Comparison of ENCODE assay signal across 18 cellular contexts in the genomic region with DNA sequence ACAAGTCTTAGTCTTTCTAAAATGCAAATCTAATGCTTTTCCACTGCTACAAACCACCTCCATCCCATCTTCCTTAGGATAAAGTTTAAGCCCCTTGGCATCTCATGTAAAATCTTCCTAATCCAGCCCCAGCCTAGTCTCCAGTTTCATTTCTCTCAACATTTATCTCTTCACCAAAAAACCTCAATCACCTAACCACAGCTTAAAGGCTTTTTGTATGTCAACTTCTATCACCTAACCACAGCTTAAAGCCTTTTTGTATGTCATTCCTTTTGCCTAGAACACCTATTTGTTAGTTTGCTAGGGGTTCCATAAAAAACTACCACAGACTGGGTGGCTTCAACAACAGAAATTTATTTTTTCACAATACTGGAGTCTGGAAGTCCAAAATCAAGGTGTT. TPM values are rescaled to one million over a fixed set of nuclear protein-coding genes. Genes with fewer than 3 reads are reported as not detected.
A peak's percentile ranks its signal among the peaks of the same experiment; 100 is the strongest.
DNase-seq lines count a peak whose midpoint lies in the region; ATAC-seq and TF ChIP-seq lines count a peak whose summit lies in the region.
"Had no signal": no experiment of that assay in that cellular context is flagged by ENCODE, and none has a peak within 500 bp of the region (broad histone marks: within the 10 kb centered on the region; RNA-seq: fewer than 3 reads in every experiment).

No MANE protein-coding gene starts in this region.

- H2AFZ ChIP-seq in hepatocyte, result no peak overlapping the region

- CTCF ChIA-PET in activated CD4-positive, alpha-beta T cell treated with anti-CD3 and anti-CD28 coated beads for 36 hours (lab: Charles Lee), result interaction anchor here (0.7 to 2.6 kb wide), 7 partner anchors 11 to 247 kb away, joined by 3 to 8 read pairs (median 3); a partner anchor contains a TSS
- CTCF ChIA-PET in activated CD8-positive, alpha-beta T cell treated with anti-CD3 and anti-CD28 coated beads for 36 hours (lab: Charles Lee), result interaction anchor here (1.0 to 2.7 kb wide), 3 partner anchors 9 to 215 kb away, joined by 3 to 9 read pairs (median 8); no protein-coding TSS in a partner anchor

- H3K9me3 Mint-ChIP-seq in activated CD4-positive, alpha-beta T cell treated with anti-CD3 and anti-CD28 coated beads for 36 hours (ENCODE audit: low read depth), result no peaks in the 10 kb centered on the region
- H3K9me3 Mint-ChIP-seq in activated CD8-positive, alpha-beta T cell treated with anti-CD3 and anti-CD28 coated beads for 36 hours, result no peaks in the 10 kb centered on the region
- H3K9me3 Mint-ChIP-seq: CD14-positive monocyte had no signal

- peak overlapping the region; percentile 35 for H3K4me2 ChIP-seq in hepatocyte

- DNase-seq in activated CD4-positive, alpha-beta T cell treated with anti-CD3 and anti-CD28 coated beads for 36 hours, result no peak
- DNase-seq in activated CD4-positive, alpha-beta T cell treated with anti-CD3 and anti-CD28 coated beads, Interleukin-2, amount 50 U/mL, for 1 hour, result no peak
- DNase-seq in KBM-7 (peak; percentile 16), hepatocyte (ENCODE audit: low spot score) (no peak), esophagus muscularis mucosa (ENCODE audit: extremely low spot score) (no peak), HuH-7.5 (ENCODE audit: low spot score) (no peak), HT-29 (ENCODE audit: low spot score) (no peak)
- no peak for DNase-seq in activated CD8-positive, alpha-beta T cell treated with anti-CD3 and anti-CD28 coated beads for 36 hours
- DNase-seq: activated CD8-positive, alpha-beta memory T cell treated with anti-CD3 and anti-CD28 coated beads, Interleukin-2, amount 50 U/mL, for 4 hours; KG1; mammary epithelial cell; NCI-H1436 treated with DMSO at 0.1 percent for 48 hours; nucleus accumbens; sigmoid colon; stimulated activated CD4-positive, alpha-beta T cell treated with anti-CD3 and anti-CD28 coated beads, Interleukin-4, amount 100 ng/mL, for 4 hours; upper lobe of left lung had no signal

- no peaks in the 10 kb centered on the region for H3K9me2 ChIP-seq in hepatocyte (replicated peaks; ENCODE audit: insufficient read depth)

- no peaks in the 10 kb centered on the region for H3K27me3 Mint-ChIP-seq in activated CD4-positive, alpha-beta T cell treated with anti-CD3 and anti-CD28 coated beads for 36 hours
- no peaks in the 10 kb centered on the region for H3K27me3 Mint-ChIP-seq in activated CD8-positive, alpha-beta T cell treated with anti-CD3 and anti-CD28 coated beads for 36 hours

- H3K36me3 Mint-ChIP-seq in activated CD4-positive, alpha-beta T cell treated with anti-CD3 and anti-CD28 coated beads for 36 hours (ENCODE audit: low read depth), result peaks cover 7% of the 10 kb centered on the region
- H3K36me3 Mint-ChIP-seq in activated CD8-positive, alpha-beta T cell treated with anti-CD3 and anti-CD28 coated beads for 36 hours (ENCODE audit: low read depth), result peaks cover 7% of the 10 kb centered on the region

- TF ChIP-seq CTCF in activated CD8-positive, alpha-beta T cell treated with anti-CD3 and anti-CD28 coated beads for 36 hours (IDR thresholded peaks at IDR 0.05), result no peak
- TF ChIP-seq CTCF in hepatocyte (IDR thresholded peaks at IDR 0.05; ENCODE audit: poor library complexity) (no peak), esophagus muscularis mucosa (IDR thresholded peaks at IDR 0.05) (no peak)

- no peaks in the 10 kb centered on the region for H4K20me1 ChIP-seq in hepatocyte (ENCODE audit: insufficient read depth, poor library complexity, severe bottlenecking)

- no peak for ATAC-seq in activated CD4-positive, alpha-beta T cell treated with anti-CD3 and anti-CD28 coated beads for 36 hours
- ATAC-seq in activated CD8-positive, alpha-beta T cell treated with anti-CD3 and anti-CD28 coated beads for 36 hours, result no peak

- H3K4me3 Mint-ChIP-seq in activated CD4-positive, alpha-beta T cell treated with anti-CD3 and anti-CD28 coated beads for 36 hours, result peak overlapping the region; percentile 12
- peak overlapping the region; percentile 49 for H3K4me3 Mint-ChIP-seq in activated CD8-positive, alpha-beta T cell treated with anti-CD3 and anti-CD28 coated beads for 36 hours
- H3K4me3 Mint-ChIP-seq: CD14-positive monocyte had no signal

- POLR2A ChIA-PET in activated CD4-positive, alpha-beta T cell treated with anti-CD3 and anti-CD28 coated beads for 36 hours (lab: Charles Lee), result interaction anchor here (0.8 to 1.6 kb wide), 2 partner anchors 27 to 214 kb away, joined by 3 to 9 read pairs; no protein-coding TSS in a partner anchor
- POLR2A ChIA-PET in activated CD8-positive, alpha-beta T cell treated with anti-CD3 and anti-CD28 coated beads for 36 hours (lab: Charles Lee), result interaction anchor here (1.4 kb wide), 1 partner anchor 14 kb away, joined by 5 read pairs; no protein-coding TSS in a partner anchor

- no peak for TF ChIP-seq EP300 in esophagus muscularis mucosa (IDR thresholded peaks at IDR 0.05)

- H3K4me3 ChIP-seq in hepatocyte, result no peak overlapping the region
- H3K4me3 ChIP-seq in esophagus muscularis mucosa, result no peak overlapping the region
- H3K4me3 ChIP-seq: sigmoid colon, upper lobe of left lung had no signal

- H3K9me3 ChIP-seq in hepatocyte (ENCODE audit: low read depth), result no peaks in the 10 kb centered on the region
- no peaks in the 10 kb centered on the region for H3K9me3 ChIP-seq in esophagus muscularis mucosa
- H3K9me3 ChIP-seq: sigmoid colon, upper lobe of left lung had no signal

- H3K36me3 ChIP-seq in hepatocyte (replicated peaks; ENCODE audit: insufficient read depth, low read depth) (no peaks in the 10 kb centered on the region), esophagus muscularis mucosa (no peaks in the 10 kb centered on the region)
- H3K36me3 ChIP-seq: sigmoid colon, upper lobe of left lung had no signal

- in situ Hi-C loops in KBM-7 (cut with MboI; ENCODE audit: low pct_unique_long_range_greater_than_20kb, low sequenced_read_pairs), result no loop called here

- TF ChIP-seq POLR2A in esophagus muscularis mucosa (IDR thresholded peaks at IDR 0.05; ENCODE audit: low read depth), result no peak

- H3K27me3 ChIP-seq in hepatocyte, result no peaks in the 10 kb centered on the region
- H3K27me3 ChIP-seq in esophagus muscularis mucosa, result no peaks in the 10 kb centered on the region
- H3K27me3 ChIP-seq: sigmoid colon, upper lobe of left lung had no signal

- H3K27ac Mint-ChIP-seq in activated CD4-positive, alpha-beta T cell treated with anti-CD3 and anti-CD28 coated beads for 36 hours, result peak overlapping the region; percentile 64
- peak overlapping the region; percentile 83 for H3K27ac Mint-ChIP-seq in activated CD8-positive, alpha-beta T cell treated with anti-CD3 and anti-CD28 coated beads for 36 hours

- peaks cover 72% of the 10 kb centered on the region for H3K79me2 ChIP-seq in hepatocyte

- H3K27ac ChIP-seq in hepatocyte (peak overlapping the region; percentile 60), esophagus muscularis mucosa (replicated peaks in 1 of 4) (no peak overlapping the region)
- H3K27ac ChIP-seq: epithelial cell of prostate, sigmoid colon had no signal

- H3K4me1 Mint-ChIP-seq in activated CD4-positive, alpha-beta T cell treated with anti-CD3 and anti-CD28 coated beads for 36 hours, result peaks cover 47% of the 10 kb centered on the region
- H3K4me1 Mint-ChIP-seq in activated CD8-positive, alpha-beta T cell treated with anti-CD3 and anti-CD28 coated beads for 36 hours (ENCODE audit: low read depth), result peaks cover 43% of the 10 kb centered on the region

- H3K4me1 ChIP-seq in hepatocyte (ENCODE audit: insufficient read depth) (peaks cover 39% of the 10 kb centered on the region), esophagus muscularis mucosa (peaks cover 38 to 75% (median 73%) of the 10 kb centered on the region in 4 donors)

- intact Hi-C loops in activated CD4-positive, alpha-beta T cell treated with anti-CD3 and anti-CD28 coated beads for 36 hours (cut with DNase I, micrococcal nuclease), result no loop called here
- intact Hi-C loops in activated CD8-positive, alpha-beta T cell treated with anti-CD3 and anti-CD28 coated beads for 36 hours (cut with micrococcal nuclease), result no loop called here
- intact Hi-C loops in esophagus muscularis mucosa (cut with DNase I), result no loop called here

RNA-seq across cellular contexts. Expression of a gene that starts 4.1 kb away (rescaled TPM):
- total RNA-seq in activated CD4-positive, alpha-beta T cell treated with anti-CD3 and anti-CD28 coated beads for 36 hours, result 10 to 100 TPM; 22.5 to 25.6 TPM
- 10 to 100 TPM; 19.8 to 22.8 TPM for total RNA-seq in activated CD8-positive, alpha-beta T cell treated with anti-CD3 and anti-CD28 coated beads for 36 hours
- 26.7 and 30.0 TPM in 2 replicates for total RNA-seq in hepatocyte
- polyA plus RNA-seq in hepatocyte, result 6.8 and 9.2 TPM in 2 replicates
- 100 to 1,000 TPM in 2 of 4 donors, 10 to 100 TPM in 2; 73.1 to 114 (median 91.6) TPM for total RNA-seq in esophagus muscularis mucosa
- 6.8 and 10.0 TPM in 2 replicates for total RNA-seq in HT-29 (2014; rRNA removed; shearing (Covaris generic))

RNA-seq across cellular contexts. Expression of a gene that starts 4.4 kb away (rescaled TPM):
- total RNA-seq in activated CD4-positive, alpha-beta T cell treated with anti-CD3 and anti-CD28 coated beads for 36 hours, result 10 to 100 TPM; 20.5 to 21.8 TPM
- total RNA-seq in activated CD8-positive, alpha-beta T cell treated with anti-CD3 and anti-CD28 coated beads for 36 hours, result 10 to 100 TPM; 25.5 to 25.9 TPM
- 62.5 and 70.8 TPM in 2 replicates for total RNA-seq in hepatocyte
- polyA plus RNA-seq in hepatocyte, result 64.8 and 68.3 TPM in 2 replicates
- 10 to 100 TPM; 13.6 to 15.6 (median 14.1) TPM for total RNA-seq in esophagus muscularis mucosa
- total RNA-seq in HT-29 (2014; rRNA removed; shearing (Covaris generic)), result 7.6 and 8.1 TPM in 2 replicates
